Comparison of ENCODE assay signal across 10 cellular contexts in the genomic region with DNA sequence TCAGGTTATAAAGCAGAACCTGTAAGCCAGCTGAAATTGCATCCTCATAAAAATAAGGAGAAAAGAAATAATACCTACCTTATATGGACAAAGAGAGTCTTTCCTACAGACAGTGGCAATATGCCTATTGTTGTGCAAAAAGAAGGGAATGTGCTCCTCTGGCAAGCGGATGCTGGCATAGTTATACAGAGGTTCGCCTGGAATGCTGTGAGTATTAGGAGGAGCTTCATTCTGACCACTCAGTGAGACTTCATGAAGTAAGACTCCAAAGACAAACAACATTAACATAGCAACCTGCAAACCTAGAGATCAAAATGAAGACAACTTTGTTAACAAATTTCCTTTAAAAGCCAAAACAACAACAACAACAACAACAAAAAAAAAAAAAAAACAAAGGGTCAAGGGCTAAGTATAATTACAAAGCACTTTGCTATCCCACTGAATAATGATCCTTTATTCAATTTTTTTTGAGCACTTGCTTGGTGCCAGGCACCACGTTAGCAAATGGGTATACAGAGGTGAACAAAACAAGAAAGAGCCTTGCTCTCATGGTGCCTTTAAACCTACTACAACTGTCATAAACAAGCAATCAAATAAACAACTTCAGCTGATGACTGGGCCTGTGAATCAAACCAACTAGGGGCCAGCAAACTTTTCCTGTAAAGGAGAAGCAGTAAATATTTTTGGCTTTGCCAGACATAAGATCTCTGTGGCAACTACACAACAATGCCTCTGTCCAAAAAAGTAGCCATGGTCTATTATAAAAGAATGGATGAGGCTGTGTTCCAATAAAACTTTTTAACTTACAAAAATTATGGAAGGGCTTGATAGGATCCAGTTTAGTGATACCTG. TPM values are rescaled to one million over a fixed set of nuclear protein-coding genes. Genes with fewer than 3 reads are reported as not detected.
A peak's percentile ranks its signal among the peaks of the same experiment; 100 is the strongest.
DNase-seq lines count a peak whose midpoint lies in the region; ATAC-seq and TF ChIP-seq lines count a peak whose summit lies in the region.
"Had no signal": no experiment of that assay in that cellular context is flagged by ENCODE, and none has a peak within 500 bp of the region (broad histone marks: within the 10 kb centered on the region; RNA-seq: fewer than 3 reads in every experiment).

No MANE protein-coding gene starts in this region.

- no peak overlapping the region for H3K4me3 Mint-ChIP-seq in activated T-cell treated with anti-CD3 and anti-CD28 coated beads, Interleukin-2, amount 50 U/mL, for 72 hours
- H3K4me3 Mint-ChIP-seq in activated T-cell treated with anti-CD3 and anti-CD28 coated beads, Interleukin-2, amount 50 U/mL, for 4 hours = no peak overlapping the region
- peak overlapping the region; percentile 26 for H3K4me3 Mint-ChIP-seq in type B pancreatic cell
- H3K4me3 Mint-ChIP-seq: activated CD4-positive, alpha-beta memory T cell treated with anti-CD3 and anti-CD28 coated beads, Interleukin-2, amount 10 ng/mL, durations not matched to agents 7 days and 5 days had no signal

- no peak for ATAC-seq in activated T-cell treated with anti-CD3 and anti-CD28 coated beads, Interleukin-2, amount 50 U/mL, for 72 hours (replicated peaks in 1 of 2)
- no peak for ATAC-seq in activated T-cell treated with anti-CD3 and anti-CD28 coated beads, Interleukin-2, amount 50 U/mL, for 4 hours
- ATAC-seq in HG03460 (IDR thresholded peaks at IDR 0.05; ENCODE audit: unreplicated experiment) = no peak

- peaks cover 19% of the 10 kb centered on the region for H3K4me1 Mint-ChIP-seq in activated T-cell treated with anti-CD3 and anti-CD28 coated beads, Interleukin-2, amount 50 U/mL, for 72 hours (ENCODE audit: low read depth)
- peaks cover 18% of the 10 kb centered on the region for H3K4me1 Mint-ChIP-seq in activated T-cell treated with anti-CD3 and anti-CD28 coated beads, Interleukin-2, amount 50 U/mL, for 4 hours (ENCODE audit: low read depth)
- peaks cover 19% of the 10 kb centered on the region for H3K4me1 Mint-ChIP-seq in type B pancreatic cell (ENCODE audit: unreplicated experiment)

- H3K36me3 Mint-ChIP-seq in activated T-cell treated with anti-CD3 and anti-CD28 coated beads, Interleukin-2, amount 50 U/mL, for 72 hours (ENCODE audit: insufficient read depth in 2 of 2) = peaks cover 2 to 5% of the 10 kb centered on the region in 2 donors
- H3K36me3 Mint-ChIP-seq in activated T-cell treated with anti-CD3 and anti-CD28 coated beads, Interleukin-2, amount 50 U/mL, for 4 hours (ENCODE audit: insufficient read depth) = peaks cover 14% of the 10 kb centered on the region
- H3K36me3 Mint-ChIP-seq in type B pancreatic cell = peaks cover 11% of the 10 kb centered on the region

- no peak for DNase-seq in activated T-cell treated with anti-CD3 and anti-CD28 coated beads, Interleukin-2, amount 50 U/mL, for 72 hours
- no peak for DNase-seq in activated T-cell treated with anti-CD3 and anti-CD28 coated beads, Interleukin-2, amount 50 U/mL, for 4 hours
- peak; percentile 59 for DNase-seq in dermis blood vessel endothelial cell
- DNase-seq in medulla oblongata (ENCODE audit: extremely low spot score) = peak; percentile 15
- DNase-seq in type B pancreatic cell (ENCODE audit: extremely low spot score, unreplicated experiment) = no peak
- DNase-seq in DMS53 (lab: John Stamatoyannopoulos, UW) = no peak
- no peak for DNase-seq in 8988T
- DNase-seq: activated CD4-positive, alpha-beta memory T cell treated with anti-CD3 and anti-CD28 coated beads, Interleukin-2, amount 10 ng/mL, durations not matched to agents 7 days and 5 days; NCI-H1092 treated with DMSO at 0.1 percent for 48 hours had no signal

- H3K9me3 Mint-ChIP-seq in activated T-cell treated with anti-CD3 and anti-CD28 coated beads, Interleukin-2, amount 50 U/mL, for 72 hours = no peaks in the 10 kb centered on the region
- no peaks in the 10 kb centered on the region for H3K9me3 Mint-ChIP-seq in activated T-cell treated with anti-CD3 and anti-CD28 coated beads, Interleukin-2, amount 50 U/mL, for 4 hours
- no peaks in the 10 kb centered on the region for H3K9me3 Mint-ChIP-seq in type B pancreatic cell
- H3K9me3 Mint-ChIP-seq: activated CD4-positive, alpha-beta memory T cell treated with anti-CD3 and anti-CD28 coated beads, Interleukin-2, amount 10 ng/mL, durations not matched to agents 7 days and 5 days had no signal

- peak overlapping the region; percentile 4 for H3K27ac Mint-ChIP-seq in activated T-cell treated with anti-CD3 and anti-CD28 coated beads, Interleukin-2, amount 50 U/mL, for 72 hours
- no peak overlapping the region for H3K27ac Mint-ChIP-seq in type B pancreatic cell
- H3K27ac Mint-ChIP-seq: activated CD4-positive, alpha-beta memory T cell treated with anti-CD3 and anti-CD28 coated beads, Interleukin-2, amount 10 ng/mL, durations not matched to agents 7 days and 5 days had no signal

- H3K27me3 Mint-ChIP-seq in activated T-cell treated with anti-CD3 and anti-CD28 coated beads, Interleukin-2, amount 50 U/mL, for 72 hours (ENCODE audit: low read depth) = no peaks in the 10 kb centered on the region
- no peaks in the 10 kb centered on the region for H3K27me3 Mint-ChIP-seq in activated T-cell treated with anti-CD3 and anti-CD28 coated beads, Interleukin-2, amount 50 U/mL, for 4 hours (ENCODE audit: low read depth)
- H3K27me3 Mint-ChIP-seq in type B pancreatic cell = peaks cover 7% of the 10 kb centered on the region
- H3K27me3 Mint-ChIP-seq: activated CD4-positive, alpha-beta memory T cell treated with anti-CD3 and anti-CD28 coated beads, Interleukin-2, amount 10 ng/mL, durations not matched to agents 7 days and 5 days had no signal

- no peak for TF ChIP-seq CTCF in type B pancreatic cell (conservative IDR thresholded peaks at IDR 0.05)

RNA-seq across cellular contexts. Expression of a gene that starts 3.7 kb away (rescaled TPM):
- total RNA-seq in activated T-cell treated with anti-CD3 and anti-CD28 coated beads, Interleukin-2, amount 50 U/mL, for 72 hours = 10 to 100 TPM; 16.8 to 23.7 TPM
- total RNA-seq in activated T-cell treated with anti-CD3 and anti-CD28 coated beads, Interleukin-2, amount 50 U/mL, for 4 hours = 10 to 100 TPM; 10.4 to 11.5 (median 10.5) TPM
- total RNA-seq in dermis blood vessel endothelial cell (56.6 and 70.1 TPM in 2 replicates), type B pancreatic cell (ENCODE audit: low replicate concordance) (4.5 and 8.4 TPM in 2 replicates)

RNA-seq across cellular contexts. Expression of a gene that starts 42.3 kb away (rescaled TPM):
- total RNA-seq in activated T-cell treated with anti-CD3 and anti-CD28 coated beads, Interleukin-2, amount 50 U/mL, for 72 hours = 10 to 100 TPM; 32.2 to 41.9 TPM
- total RNA-seq in activated T-cell treated with anti-CD3 and anti-CD28 coated beads, Interleukin-2, amount 50 U/mL, for 4 hours = 10 to 100 TPM; 21.0 to 27.4 (median 23.6) TPM
- total RNA-seq in dermis blood vessel endothelial cell (37.7 and 37.8 TPM in 2 replicates), type B pancreatic cell (ENCODE audit: low replicate concordance) (34.6 and 47.6 TPM in 2 replicates)

Comparison
In these comparisons a context has a peak if more than half of its experiments do, and no peak if none do; other contexts are left out.
1. DNase-seq: peak in dermis blood vessel endothelial cell (single experiment) and medulla oblongata (single experiment); none in activated T-cell treated with anti-CD3 and anti-CD28 coated beads, Interleukin-2, amount 50 U/mL, for 72 hours (0 of 2), activated T-cell treated with anti-CD3 and anti-CD28 coated beads, Interleukin-2, amount 50 U/mL, for 4 hours (single experiment), type B pancreatic cell (single experiment), DMS53 (single experiment) and 8988T (single experiment).